ENCODE assay signal across 14 cellular contexts in genomic region chr17:36808181-36808661, GRCh38.
DNase-seq lines count a peak whose midpoint lies in the region; ATAC-seq, FAIRE-seq and TF ChIP-seq lines count a peak whose summit lies in the region.
"Had no signal": no experiment of that assay in that cellular context is flagged by ENCODE, and none has a peak within 500 bp of the region (broad histone marks: within the 10 kb centered on the region; RNA-seq: fewer than 3 reads in every experiment).

No MANE protein-coding gene starts in this region.

- FAIRE-seq in astrocyte (lab: Jason Lieb, UNC), result no peak

- intact Hi-C loops in head of caudate nucleus (cut with DNase I), result no loop called here

- peaks cover 66% of the 10 kb centered on the region for H3K27me3 Mint-ChIP-seq in stimulated activated naive CD8-positive, alpha-beta T cell treated with anti-CD3 and anti-CD28 coated beads, Interleukin-15, amount 100 ng/mL, for 72 hours
- H3K27me3 Mint-ChIP-seq in astrocyte (ENCODE audit: low read depth, unreplicated experiment), result peaks cover 73% of the 10 kb centered on the region

- peak overlapping the region; percentile 66 for H2AFZ ChIP-seq in astrocyte (ENCODE audit: low read depth, low read length)

- H3K27ac ChIP-seq in astrocyte (ENCODE audit: low read depth, low read length), result no peak overlapping the region
- H3K27ac ChIP-seq in brain microvascular endothelial cell, result no peak overlapping the region

- H3K36me3 Mint-ChIP-seq in astrocyte (ENCODE audit: low read depth, unreplicated experiment), result no peaks in the 10 kb centered on the region
- H3K36me3 Mint-ChIP-seq: CD14-positive monocyte had no signal

- no peak for ATAC-seq in stimulated activated naive CD8-positive, alpha-beta T cell treated with anti-CD3 and anti-CD28 coated beads, Interleukin-15, amount 100 ng/mL, for 72 hours
- no peak for ATAC-seq in stimulated activated naive CD8-positive, alpha-beta T cell treated with anti-CD3 and anti-CD28 coated beads, Interleukin-15, Interleukin-2, amounts not matched to agents 100 U/mL and 50 U/mL, for 24 hours
- no peak for ATAC-seq in GM18511 (IDR thresholded peaks at IDR 0.05; ENCODE audit: unreplicated experiment)
- ATAC-seq: naive thymus-derived CD8-positive, alpha-beta T cell had no signal

- H3K27me3 ChIP-seq in astrocyte (ENCODE audit: insufficient read depth, low read length) (peaks cover 52% of the 10 kb centered on the region), brain microvascular endothelial cell (replicated peaks) (peaks cover 52% of the 10 kb centered on the region)

- H3K4me1 ChIP-seq in astrocyte (ENCODE audit: insufficient read depth, low read length), result peaks cover 3% of the 10 kb centered on the region

- no peak for DNase-seq in stimulated activated naive CD8-positive, alpha-beta T cell treated with anti-CD3 and anti-CD28 coated beads, Interleukin-15, amount 100 ng/mL, for 72 hours
- DNase-seq in stimulated activated naive CD8-positive, alpha-beta T cell treated with anti-CD3 and anti-CD28 coated beads, Interleukin-15, Interleukin-2, amounts not matched to agents 100 U/mL and 50 U/mL, for 24 hours, result no peak
- DNase-seq in astrocyte (ENCODE audit: low read depth) (peak; percentile 9), iPS-NIHi7 (ENCODE audit: extremely low spot score) (peak; percentile 71), brain microvascular endothelial cell (no peak), head of caudate nucleus (no peak)
- no peak for DNase-seq in activated effector memory CD4-positive, alpha-beta T cell treated with anti-CD3 and anti-CD28 coated beads, Interleukin-2, amount 50 U/mL, for 16 hours
- DNase-seq: KBM-7; naive thymus-derived CD8-positive, alpha-beta T cell; stimulated activated CD4-positive, alpha-beta T cell treated with anti-CD3 and anti-CD28 coated beads, Interleukin-4, amount 100 ng/mL, for 4 hours; T-helper 9 cell had no signal

- H3K4me2 ChIP-seq in astrocyte (ENCODE audit: low read length), result peak overlapping the region; percentile 81

- in situ Hi-C loops in brain microvascular endothelial cell (cut with HindIII; ENCODE audit: low pct_ligation_motif_present, low sequenced_read_pairs), result no loop called here

- no peaks in the 10 kb centered on the region for H3K79me2 ChIP-seq in astrocyte (ENCODE audit: insufficient read depth, low read length)

- no peaks in the 10 kb centered on the region for H3K9me3 ChIP-seq in astrocyte (ENCODE audit: insufficient read depth, low read depth, low read length)

- no peaks in the 10 kb centered on the region for H3K36me3 ChIP-seq in astrocyte (ENCODE audit: insufficient read depth, low read length)
- no peaks in the 10 kb centered on the region for H3K36me3 ChIP-seq in brain microvascular endothelial cell (replicated peaks)

- H3K9me3 Mint-ChIP-seq in stimulated activated naive CD8-positive, alpha-beta T cell treated with anti-CD3 and anti-CD28 coated beads, Interleukin-15, amount 100 ng/mL, for 72 hours, result no peaks in the 10 kb centered on the region
- no peaks in the 10 kb centered on the region for H3K9me3 Mint-ChIP-seq in astrocyte (ENCODE audit: unreplicated experiment)
- H3K9me3 Mint-ChIP-seq: central memory CD8-positive, alpha-beta T cell had no signal

- H3K9ac ChIP-seq in astrocyte (ENCODE audit: low read length), result no peak overlapping the region

- H3K4me3 Mint-ChIP-seq in stimulated activated naive CD8-positive, alpha-beta T cell treated with anti-CD3 and anti-CD28 coated beads, Interleukin-15, amount 100 ng/mL, for 72 hours, result peak overlapping the region; percentile 18 to 33
- H3K4me3 Mint-ChIP-seq in astrocyte (ENCODE audit: unreplicated experiment), result no peak overlapping the region
- H3K4me3 Mint-ChIP-seq: central memory CD8-positive, alpha-beta T cell; naive thymus-derived CD8-positive, alpha-beta T cell had no signal

- peaks cover 11% of the 10 kb centered on the region for H3K4me1 Mint-ChIP-seq in stimulated activated naive CD8-positive, alpha-beta T cell treated with anti-CD3 and anti-CD28 coated beads, Interleukin-15, amount 100 ng/mL, for 72 hours
- H3K4me1 Mint-ChIP-seq in astrocyte (ENCODE audit: low read depth, unreplicated experiment), result no peaks in the 10 kb centered on the region
- H3K4me1 Mint-ChIP-seq: CD14-positive monocyte; central memory CD8-positive, alpha-beta T cell; naive thymus-derived CD8-positive, alpha-beta T cell had no signal

- TF ChIP-seq CTCF in astrocyte (IDR thresholded peaks at IDR 0.05; ENCODE audit: insufficient read depth, low read depth, low read length), result no peak
- no peak for TF ChIP-seq CTCF in brain microvascular endothelial cell (IDR thresholded peaks at IDR 0.05; ENCODE audit: low read depth, low read length, missing control alignments)

- H3K27ac Mint-ChIP-seq in stimulated activated naive CD8-positive, alpha-beta T cell treated with anti-CD3 and anti-CD28 coated beads, Interleukin-15, amount 100 ng/mL, for 72 hours, result no peak overlapping the region
- no peak overlapping the region for H3K27ac Mint-ChIP-seq in astrocyte (ENCODE audit: unreplicated experiment)
- H3K27ac Mint-ChIP-seq: naive thymus-derived CD8-positive, alpha-beta T cell had no signal

- H4K20me1 ChIP-seq in astrocyte (ENCODE audit: insufficient read depth, low read length), result no peaks in the 10 kb centered on the region

- H3K4me3 ChIP-seq in astrocyte (ENCODE audit: insufficient read depth, low read depth, low read length), result peak overlapping the region; percentile 42
- H3K4me3 ChIP-seq in brain microvascular endothelial cell (ENCODE audit: low read depth, low read length), result no peak overlapping the region

Comparison
In these comparisons a context has a peak if more than half of its experiments do, and no peak if none do; other contexts are left out.
1. DNase-seq: peak in astrocyte (single experiment) and iPS-NIHi7 (single experiment); none in stimulated activated naive CD8-positive, alpha-beta T cell treated with anti-CD3 and anti-CD28 coated beads, Interleukin-15, amount 100 ng/mL, for 72 hours (0 of 2), stimulated activated naive CD8-positive, alpha-beta T cell treated with anti-CD3 and anti-CD28 coated beads, Interleukin-15, Interleukin-2, amounts not matched to agents 100 U/mL and 50 U/mL, for 24 hours (single experiment), brain microvascular endothelial cell (single experiment), activated effector memory CD4-positive, alpha-beta T cell treated with anti-CD3 and anti-CD28 coated beads, Interleukin-2, amount 50 U/mL, for 16 hours (single experiment) and head of caudate nucleus (0 of 42).